ENCODE assay signal across 35 cellular contexts in the genomic region with DNA sequence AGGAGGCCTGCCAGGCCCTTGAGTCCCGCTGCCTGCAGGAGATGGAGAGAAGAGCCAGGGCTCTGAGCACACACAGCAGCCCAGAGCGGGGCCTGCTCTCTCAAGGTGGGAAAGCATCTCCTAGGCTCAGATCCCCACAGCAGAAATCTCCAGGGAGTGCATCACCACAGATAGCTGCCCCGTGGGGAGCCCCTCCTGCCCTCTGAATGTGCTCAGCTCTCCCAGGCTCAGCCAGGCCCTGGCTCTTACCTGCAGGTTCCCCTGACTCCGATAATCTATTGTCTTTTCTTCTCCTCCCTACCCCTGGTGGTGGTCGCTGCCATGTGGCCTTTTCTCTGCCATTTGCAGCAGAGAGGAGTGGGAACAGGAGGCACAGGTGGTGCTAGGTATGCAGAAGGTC. TPM values are rescaled to one million over a fixed set of nuclear protein-coding genes. Genes with fewer than 3 reads are reported as not detected.
"Had no signal": no experiment of that assay in that cellular context is flagged by ENCODE, and none has a peak within 500 bp of the region (broad histone marks: within the 10 kb centered on the region; RNA-seq: fewer than 3 reads in every experiment).

No MANE protein-coding gene starts in this region.

- H3K36me3 Mint-ChIP-seq: activated CD4-positive, alpha-beta memory T cell treated with anti-CD3 and anti-CD28 coated beads for 36 hours; activated naive CD8-positive, alpha-beta T cell treated with anti-CD3 and anti-CD28 coated beads for 36 hours had no signal

- H3K4me3 Mint-ChIP-seq: activated CD4-positive, alpha-beta memory T cell treated with anti-CD3 and anti-CD28 coated beads for 36 hours; activated CD4-positive, alpha-beta T cell treated with anti-CD3 and anti-CD28 coated beads, Interleukin-2, amount 10 ng/mL, durations not matched to agents 24 days and 14 days; activated naive CD8-positive, alpha-beta T cell treated with anti-CD3 and anti-CD28 coated beads for 36 hours; neural crest cell; T-helper 17 cell had no signal

- H3K27ac Mint-ChIP-seq: activated CD4-positive, alpha-beta memory T cell treated with anti-CD3 and anti-CD28 coated beads for 36 hours; activated CD4-positive, alpha-beta T cell treated with anti-CD3 and anti-CD28 coated beads, Interleukin-2, amount 10 ng/mL, durations not matched to agents 24 days and 14 days; activated naive CD8-positive, alpha-beta T cell treated with anti-CD3 and anti-CD28 coated beads for 36 hours; T-helper 17 cell had no signal

- H3K9me3 Mint-ChIP-seq: activated CD4-positive, alpha-beta memory T cell treated with anti-CD3 and anti-CD28 coated beads for 36 hours; activated CD4-positive, alpha-beta T cell treated with anti-CD3 and anti-CD28 coated beads, Interleukin-2, amount 10 ng/mL, durations not matched to agents 24 days and 14 days; activated naive CD8-positive, alpha-beta T cell treated with anti-CD3 and anti-CD28 coated beads for 36 hours; neural crest cell had no signal

- H3K4me1 Mint-ChIP-seq: neural crest cell, T-helper 17 cell had no signal

- ATAC-seq: body of pancreas, gastrocnemius medialis, left colon, psoas muscle, T-helper 17 cell had no signal

- DNase-seq: activated CD4-positive, alpha-beta memory T cell treated with anti-CD3 and anti-CD28 coated beads for 36 hours; activated CD4-positive, CD25-positive, alpha-beta regulatory T cell treated with anti-CD3 and anti-CD28 coated beads, Interleukin-2, amount 50 U/mL, for 72 hours; activated effector memory CD4-positive, alpha-beta T cell treated with Interleukin-2 at 50 U/mL for 16 hours; activated naive CD4-positive, alpha-beta T cell treated with Interleukin-2 at 50 U/mL for 16 hours; activated naive CD8-positive, alpha-beta T cell treated with anti-CD3 and anti-CD28 coated beads for 36 hours; activated T-cell treated with anti-CD3 and anti-CD28 coated beads for 4 hours; adrenal gland; aorta; body of pancreas; effector memory CD4-positive, alpha-beta T cell; erythroblast; gastrocnemius medialis; glutamatergic neuron; left colon; mammary epithelial cell; nucleus accumbens; psoas muscle; stimulated activated CD4-positive, alpha-beta T cell treated with anti-CD3 and anti-CD28 coated beads, Interleukin-1b, Interleukin-23, amount 100 ng/mL, for 48 hours; stimulated activated CD4-positive, alpha-beta T cell treated with anti-CD3 and anti-CD28 coated beads, Interleukin-4, amount 100 ng/mL, for 4 hours; stimulated activated CD8-positive, alpha-beta memory T cell treated with anti-CD3 and anti-CD28 coated beads, Interleukin-4, amount 100 ng/mL, for 48 hours; stimulated activated naive CD4-positive, alpha-beta T cell; T-helper 17 cell; T1000; tibial artery; WERI-Rb-1 had no signal

RNA-seq across cellular contexts. Expression of a gene that starts 49.9 kb away (rescaled TPM):
- total RNA-seq: activated CD4-positive, alpha-beta memory T cell treated with anti-CD3 and anti-CD28 coated beads for 36 hours; activated CD4-positive, alpha-beta T cell treated with anti-CD3 and anti-CD28 coated beads, Interleukin-2, amount 10 ng/mL, durations not matched to agents 24 days and 14 days; adrenal gland; aorta; body of pancreas; dermis microvascular lymphatic vessel endothelial cell; gastrocnemius medialis; hepatocyte; left colon; liver; mammary epithelial cell; mucosa of gallbladder; neural crest cell; psoas muscle; smooth muscle cell; suprapubic skin; T-helper 17 cell; urinary bladder had no signal
- polyA plus RNA-seq: adrenal gland, aorta, hepatocyte, liver, psoas muscle, urinary bladder had no signal

RNA-seq across cellular contexts. Expression of a gene that starts 52.2 kb away (rescaled TPM):
- total RNA-seq: activated CD4-positive, alpha-beta memory T cell treated with anti-CD3 and anti-CD28 coated beads for 36 hours; activated CD4-positive, alpha-beta T cell treated with anti-CD3 and anti-CD28 coated beads, Interleukin-2, amount 10 ng/mL, durations not matched to agents 24 days and 14 days; activated naive CD8-positive, alpha-beta T cell treated with anti-CD3 and anti-CD28 coated beads for 36 hours; adrenal gland; aorta; body of pancreas; dermis microvascular lymphatic vessel endothelial cell; gastrocnemius medialis; hepatocyte; left colon; liver; mammary epithelial cell; mucosa of gallbladder; neural crest cell; psoas muscle; suprapubic skin; T-helper 17 cell; urinary bladder had no signal
- polyA plus RNA-seq: adrenal gland, aorta, hepatocyte, keratinocyte, liver, mammary epithelial cell, psoas muscle, urinary bladder had no signal
